8 cellular contexts compared by ENCODE assay signal in genomic region chr2:195457873-195458272, GRCh38.
"Had no signal": no experiment of that assay in that cellular context is flagged by ENCODE, and none has a peak within 500 bp of the region (broad histone marks: within the 10 kb centered on the region; RNA-seq: fewer than 3 reads in every experiment).

No MANE protein-coding gene starts in this region.

- H3K27ac ChIP-seq: HL-60 had no signal

- H3K4me3 ChIP-seq: GM23338 had no signal

- H3K4me2 ChIP-seq: GM23338 had no signal

- FAIRE-seq: H1, H54, HepG2 had no signal

- H2AFZ ChIP-seq: GM23338 had no signal

- ATAC-seq: GM23338, HepG2 had no signal

- DNase-seq: H9, HCEC 1CT, KBM-7 had no signal
